1 cellular context compared by ENCODE assay signal in the genomic region with DNA sequence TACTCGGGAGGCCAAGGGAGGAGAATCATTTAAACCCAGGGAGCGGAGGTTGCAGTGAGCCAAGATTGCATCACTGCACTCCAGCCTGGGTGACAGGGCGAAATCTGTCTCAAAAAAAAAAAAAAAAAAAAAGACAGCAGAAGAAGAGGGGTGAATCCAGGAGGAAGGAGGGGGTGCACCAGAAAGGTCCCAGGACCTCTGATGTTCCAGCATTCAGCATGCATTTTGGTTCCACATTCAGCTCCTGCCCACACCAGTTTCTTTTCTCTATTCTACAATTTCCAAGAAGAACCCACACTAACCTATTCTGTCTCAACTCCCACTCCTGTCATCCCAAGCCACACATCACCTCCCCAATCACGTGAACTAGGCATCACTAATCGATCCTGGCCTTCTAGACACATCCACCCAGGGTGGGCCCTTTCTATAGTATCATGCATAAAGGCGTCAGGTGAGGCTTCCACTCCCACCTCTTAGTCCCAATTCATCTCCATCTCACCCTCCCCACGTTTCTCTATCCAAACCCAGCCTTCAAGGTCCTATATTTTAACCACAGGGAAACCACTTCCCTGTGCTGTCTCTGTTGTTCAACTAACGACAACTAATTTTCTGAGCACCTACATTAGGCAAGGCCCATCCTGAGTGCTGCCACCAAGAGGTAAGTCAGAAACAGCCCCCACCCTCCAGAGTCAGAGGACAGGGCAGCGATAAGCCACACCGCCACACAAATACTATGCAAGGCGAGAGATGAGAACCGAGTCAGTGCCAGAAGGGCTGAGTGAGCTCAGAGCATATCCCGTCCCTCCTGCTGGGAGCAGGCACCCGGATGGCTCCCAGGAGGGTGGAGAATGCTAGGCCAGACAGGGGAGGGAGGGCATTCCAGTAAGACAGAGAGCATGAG.
TF ChIP-seq lines count a peak whose summit lies in the region.

No MANE protein-coding gene starts in this region.

TF ChIP-seq in HepG2, 621 proteins besides CTCF, POLR2A, EP300 and RAD21 (continued from another document and continues in another):
- TF ChIP-seq, protein P1, sequence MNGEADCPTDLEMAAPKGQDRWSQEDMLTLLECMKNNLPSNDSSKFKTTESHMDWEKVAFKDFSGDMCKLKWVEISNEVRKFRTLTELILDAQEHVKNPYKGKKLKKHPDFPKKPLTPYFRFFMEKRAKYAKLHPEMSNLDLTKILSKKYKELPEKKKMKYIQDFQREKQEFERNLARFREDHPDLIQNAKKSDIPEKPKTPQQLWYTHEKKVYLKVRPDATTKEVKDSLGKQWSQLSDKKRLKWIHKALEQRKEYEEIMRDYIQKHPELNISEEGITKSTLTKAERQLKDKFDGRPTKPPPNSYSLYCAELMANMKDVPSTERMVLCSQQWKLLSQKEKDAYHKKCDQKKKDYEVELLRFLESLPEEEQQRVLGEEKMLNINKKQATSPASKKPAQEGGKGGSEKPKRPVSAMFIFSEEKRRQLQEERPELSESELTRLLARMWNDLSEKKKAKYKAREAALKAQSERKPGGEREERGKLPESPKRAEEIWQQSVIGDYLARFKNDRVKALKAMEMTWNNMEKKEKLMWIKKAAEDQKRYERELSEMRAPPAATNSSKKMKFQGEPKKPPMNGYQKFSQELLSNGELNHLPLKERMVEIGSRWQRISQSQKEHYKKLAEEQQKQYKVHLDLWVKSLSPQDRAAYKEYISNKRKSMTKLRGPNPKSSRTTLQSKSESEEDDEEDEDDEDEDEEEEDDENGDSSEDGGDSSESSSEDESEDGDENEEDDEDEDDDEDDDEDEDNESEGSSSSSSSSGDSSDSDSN (CRISPR knock-in tag; IDR thresholded peaks at IDR 0.05) = peak; percentile 70
- TF ChIP-seq ZFY (CRISPR knock-in tag; IDR thresholded peaks at IDR 0.05) (peak; percentile 39; the same call in 1 of the 2 replicates), ZNF121 (CRISPR knock-in tag; IDR thresholded peaks at IDR 0.05) (peak; percentile 92), ZEB1 (IDR thresholded peaks at IDR 0.05; ENCODE audit: insufficient replicate concordance, low read depth) (no peak), ZMYM3 (CRISPR knock-in tag; IDR thresholded peaks at IDR 0.05) (peak; percentile 74), GATAD2A (CRISPR knock-in tag; IDR thresholded peaks at IDR 0.05) (peak; percentile 67), MAZ (IDR thresholded peaks at IDR 0.05; ENCODE audit: borderline replicate concordance, low read depth, low read length) (peak; percentile 74; the same call in 1 of the 2 replicates), MAZ (CRISPR knock-in tag; IDR thresholded peaks at IDR 0.05; ENCODE audit: low read depth) (0 out of 2 replicates have a peak, but pooled peaks have one; percentile 38), FOXC1 (CRISPR knock-in tag; IDR thresholded peaks at IDR 0.05; ENCODE audit: borderline replicate concordance) (0 out of 2 replicates have a peak, but pooled peaks have one; percentile 38), MEF2D (CRISPR knock-in tag; IDR thresholded peaks at IDR 0.05) (0 out of 2 replicates have a peak, but pooled peaks have one; percentile 19), TARDBP (CRISPR knock-in tag; IDR thresholded peaks at IDR 0.05) (no peak), MED1 (CRISPR knock-in tag; IDR thresholded peaks at IDR 0.05) (no peak), BHLHE40 (IDR thresholded peaks at IDR 0.05; ENCODE audit: low read length) (peak; percentile 46; the same call in 1 of the 2 replicates), ZBTB7B (CRISPR knock-in tag; IDR thresholded peaks at IDR 0.05) (0 out of 2 replicates have a peak, but pooled peaks have one; percentile 26), NFKBIZ (CRISPR knock-in tag; IDR thresholded peaks at IDR 0.05) (no peak), PCBP2 (optimal IDR thresholded peaks at IDR 0.05; ENCODE audit: low read depth, low read length, poor library complexity, severe bottlenecking) (no peak), ASH2L (IDR thresholded peaks at IDR 0.05; ENCODE audit: insufficient read length, low read depth, low read length) (peak; percentile 29), ZNF790 (CRISPR knock-in tag; IDR thresholded peaks at IDR 0.05; ENCODE audit: borderline replicate concordance) (no peak), ZNF766 (CRISPR knock-in tag; IDR thresholded peaks at IDR 0.05; ENCODE audit: borderline replicate concordance) (no peak), ZNF724P (CRISPR knock-in tag; IDR thresholded peaks at IDR 0.05; ENCODE audit: borderline replicate concordance) (0 out of 2 replicates have a peak, but pooled peaks have one; percentile 1), ZNF3 (CRISPR knock-in tag; IDR thresholded peaks at IDR 0.05) (peak; percentile 88), ZMYM4 (CRISPR knock-in tag; IDR thresholded peaks at IDR 0.05) (peak; percentile 31; the same call in 1 of the 2 replicates), HDAC2 (CRISPR knock-in tag; IDR thresholded peaks at IDR 0.05) (0 out of 2 replicates have a peak, but pooled peaks have one; percentile 22), ZNF225 (CRISPR knock-in tag; IDR thresholded peaks at IDR 0.05) (0 out of 2 replicates have a peak, but pooled peaks have one; percentile 50)
- TF ChIP-seq, protein P2, sequence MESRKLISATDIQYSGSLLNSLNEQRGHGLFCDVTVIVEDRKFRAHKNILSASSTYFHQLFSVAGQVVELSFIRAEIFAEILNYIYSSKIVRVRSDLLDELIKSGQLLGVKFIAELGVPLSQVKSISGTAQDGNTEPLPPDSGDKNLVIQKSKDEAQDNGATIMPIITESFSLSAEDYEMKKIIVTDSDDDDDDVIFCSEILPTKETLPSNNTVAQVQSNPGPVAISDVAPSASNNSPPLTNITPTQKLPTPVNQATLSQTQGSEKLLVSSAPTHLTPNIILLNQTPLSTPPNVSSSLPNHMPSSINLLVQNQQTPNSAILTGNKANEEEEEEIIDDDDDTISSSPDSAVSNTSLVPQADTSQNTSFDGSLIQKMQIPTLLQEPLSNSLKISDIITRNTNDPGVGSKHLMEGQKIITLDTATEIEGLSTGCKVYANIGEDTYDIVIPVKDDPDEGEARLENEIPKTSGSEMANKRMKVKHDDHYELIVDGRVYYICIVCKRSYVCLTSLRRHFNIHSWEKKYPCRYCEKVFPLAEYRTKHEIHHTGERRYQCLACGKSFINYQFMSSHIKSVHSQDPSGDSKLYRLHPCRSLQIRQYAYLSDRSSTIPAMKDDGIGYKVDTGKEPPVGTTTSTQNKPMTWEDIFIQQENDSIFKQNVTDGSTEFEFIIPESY (CRISPR knock-in tag; IDR thresholded peaks at IDR 0.05) = 0 out of 2 replicates have a peak, but pooled peaks have one; percentile 7
- TF ChIP-seq, protein P3, sequence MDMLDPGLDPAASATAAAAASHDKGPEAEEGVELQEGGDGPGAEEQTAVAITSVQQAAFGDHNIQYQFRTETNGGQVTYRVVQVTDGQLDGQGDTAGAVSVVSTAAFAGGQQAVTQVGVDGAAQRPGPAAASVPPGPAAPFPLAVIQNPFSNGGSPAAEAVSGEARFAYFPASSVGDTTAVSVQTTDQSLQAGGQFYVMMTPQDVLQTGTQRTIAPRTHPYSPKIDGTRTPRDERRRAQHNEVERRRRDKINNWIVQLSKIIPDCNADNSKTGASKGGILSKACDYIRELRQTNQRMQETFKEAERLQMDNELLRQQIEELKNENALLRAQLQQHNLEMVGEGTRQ (IDR thresholded peaks at IDR 0.05; ENCODE audit: low read depth, low read length) = 0 out of 2 replicates have a peak, but pooled peaks have one; percentile 8
- TF ChIP-seq, protein P3 (CRISPR knock-in tag; IDR thresholded peaks at IDR 0.05; ENCODE audit: borderline replicate concordance) = no peak; the same call in 1 of the 2 replicates
- TF ChIP-seq, protein P4, sequence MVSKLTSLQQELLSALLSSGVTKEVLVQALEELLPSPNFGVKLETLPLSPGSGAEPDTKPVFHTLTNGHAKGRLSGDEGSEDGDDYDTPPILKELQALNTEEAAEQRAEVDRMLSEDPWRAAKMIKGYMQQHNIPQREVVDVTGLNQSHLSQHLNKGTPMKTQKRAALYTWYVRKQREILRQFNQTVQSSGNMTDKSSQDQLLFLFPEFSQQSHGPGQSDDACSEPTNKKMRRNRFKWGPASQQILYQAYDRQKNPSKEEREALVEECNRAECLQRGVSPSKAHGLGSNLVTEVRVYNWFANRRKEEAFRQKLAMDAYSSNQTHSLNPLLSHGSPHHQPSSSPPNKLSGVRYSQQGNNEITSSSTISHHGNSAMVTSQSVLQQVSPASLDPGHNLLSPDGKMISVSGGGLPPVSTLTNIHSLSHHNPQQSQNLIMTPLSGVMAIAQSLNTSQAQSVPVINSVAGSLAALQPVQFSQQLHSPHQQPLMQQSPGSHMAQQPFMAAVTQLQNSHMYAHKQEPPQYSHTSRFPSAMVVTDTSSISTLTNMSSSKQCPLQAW (CRISPR knock-in tag; IDR thresholded peaks at IDR 0.05) = peak; percentile 28; the same call in 1 of the 2 replicates
- TF ChIP-seq, protein P5, sequence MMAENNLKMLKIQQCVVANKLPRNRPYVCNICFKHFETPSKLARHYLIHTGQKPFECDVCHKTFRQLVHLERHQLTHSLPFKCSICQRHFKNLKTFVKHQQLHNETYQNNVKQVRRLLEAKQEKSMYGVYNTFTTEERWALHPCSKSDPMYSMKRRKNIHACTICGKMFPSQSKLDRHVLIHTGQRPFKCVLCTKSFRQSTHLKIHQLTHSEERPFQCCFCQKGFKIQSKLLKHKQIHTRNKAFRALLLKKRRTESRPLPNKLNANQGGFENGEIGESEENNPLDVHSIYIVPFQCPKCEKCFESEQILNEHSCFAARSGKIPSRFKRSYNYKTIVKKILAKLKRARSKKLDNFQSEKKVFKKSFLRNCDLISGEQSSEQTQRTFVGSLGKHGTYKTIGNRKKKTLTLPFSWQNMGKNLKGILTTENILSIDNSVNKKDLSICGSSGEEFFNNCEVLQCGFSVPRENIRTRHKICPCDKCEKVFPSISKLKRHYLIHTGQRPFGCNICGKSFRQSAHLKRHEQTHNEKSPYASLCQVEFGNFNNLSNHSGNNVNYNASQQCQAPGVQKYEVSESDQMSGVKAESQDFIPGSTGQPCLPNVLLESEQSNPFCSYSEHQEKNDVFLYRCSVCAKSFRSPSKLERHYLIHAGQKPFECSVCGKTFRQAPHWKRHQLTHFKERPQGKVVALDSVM (CRISPR knock-in tag; IDR thresholded peaks at IDR 0.05) = no peak
- TF ChIP-seq, protein P6, sequence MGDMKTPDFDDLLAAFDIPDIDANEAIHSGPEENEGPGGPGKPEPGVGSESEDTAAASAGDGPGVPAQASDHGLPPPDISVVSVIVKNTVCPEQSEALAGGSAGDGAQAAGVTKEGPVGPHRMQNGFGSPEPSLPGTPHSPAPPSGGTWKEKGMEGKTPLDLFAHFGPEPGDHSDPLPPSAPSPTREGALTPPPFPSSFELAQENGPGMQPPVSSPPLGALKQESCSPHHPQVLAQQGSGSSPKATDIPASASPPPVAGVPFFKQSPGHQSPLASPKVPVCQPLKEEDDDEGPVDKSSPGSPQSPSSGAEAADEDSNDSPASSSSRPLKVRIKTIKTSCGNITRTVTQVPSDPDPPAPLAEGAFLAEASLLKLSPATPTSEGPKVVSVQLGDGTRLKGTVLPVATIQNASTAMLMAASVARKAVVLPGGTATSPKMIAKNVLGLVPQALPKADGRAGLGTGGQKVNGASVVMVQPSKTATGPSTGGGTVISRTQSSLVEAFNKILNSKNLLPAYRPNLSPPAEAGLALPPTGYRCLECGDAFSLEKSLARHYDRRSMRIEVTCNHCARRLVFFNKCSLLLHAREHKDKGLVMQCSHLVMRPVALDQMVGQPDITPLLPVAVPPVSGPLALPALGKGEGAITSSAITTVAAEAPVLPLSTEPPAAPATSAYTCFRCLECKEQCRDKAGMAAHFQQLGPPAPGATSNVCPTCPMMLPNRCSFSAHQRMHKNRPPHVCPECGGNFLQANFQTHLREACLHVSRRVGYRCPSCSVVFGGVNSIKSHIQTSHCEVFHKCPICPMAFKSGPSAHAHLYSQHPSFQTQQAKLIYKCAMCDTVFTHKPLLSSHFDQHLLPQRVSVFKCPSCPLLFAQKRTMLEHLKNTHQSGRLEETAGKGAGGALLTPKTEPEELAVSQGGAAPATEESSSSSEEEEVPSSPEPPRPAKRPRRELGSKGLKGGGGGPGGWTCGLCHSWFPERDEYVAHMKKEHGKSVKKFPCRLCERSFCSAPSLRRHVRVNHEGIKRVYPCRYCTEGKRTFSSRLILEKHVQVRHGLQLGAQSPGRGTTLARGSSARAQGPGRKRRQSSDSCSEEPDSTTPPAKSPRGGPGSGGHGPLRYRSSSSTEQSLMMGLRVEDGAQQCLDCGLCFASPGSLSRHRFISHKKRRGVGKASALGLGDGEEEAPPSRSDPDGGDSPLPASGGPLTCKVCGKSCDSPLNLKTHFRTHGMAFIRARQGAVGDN (CRISPR knock-in tag; IDR thresholded peaks at IDR 0.05) = peak; percentile 44
- TF ChIP-seq, protein P7, sequence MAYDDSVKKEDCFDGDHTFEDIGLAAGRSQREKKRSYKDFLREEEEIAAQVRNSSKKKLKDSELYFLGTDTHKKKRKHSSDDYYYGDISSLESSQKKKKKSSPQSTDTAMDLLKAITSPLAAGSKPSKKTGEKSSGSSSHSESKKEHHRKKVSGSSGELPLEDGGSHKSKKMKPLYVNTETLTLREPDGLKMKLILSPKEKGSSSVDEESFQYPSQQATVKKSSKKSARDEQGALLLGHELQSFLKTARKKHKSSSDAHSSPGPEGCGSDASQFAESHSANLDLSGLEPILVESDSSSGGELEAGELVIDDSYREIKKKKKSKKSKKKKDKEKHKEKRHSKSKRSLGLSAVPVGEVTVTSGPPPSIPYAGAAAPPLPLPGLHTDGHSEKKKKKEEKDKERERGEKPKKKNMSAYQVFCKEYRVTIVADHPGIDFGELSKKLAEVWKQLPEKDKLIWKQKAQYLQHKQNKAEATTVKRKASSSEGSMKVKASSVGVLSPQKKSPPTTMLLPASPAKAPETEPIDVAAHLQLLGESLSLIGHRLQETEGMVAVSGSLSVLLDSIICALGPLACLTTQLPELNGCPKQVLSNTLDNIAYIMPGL (CRISPR knock-in tag; IDR thresholded peaks at IDR 0.05; ENCODE audit: borderline replicate concordance in 1 of 2, low read depth in 1 of 2) = peak in 1 of 2 experiments; percentile 30; a peak in 1 of 4 replicates
- TF ChIP-seq, protein P8, sequence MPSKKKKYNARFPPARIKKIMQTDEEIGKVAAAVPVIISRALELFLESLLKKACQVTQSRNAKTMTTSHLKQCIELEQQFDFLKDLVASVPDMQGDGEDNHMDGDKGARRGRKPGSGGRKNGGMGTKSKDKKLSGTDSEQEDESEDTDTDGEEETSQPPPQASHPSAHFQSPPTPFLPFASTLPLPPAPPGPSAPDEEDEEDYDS (CRISPR knock-in tag; IDR thresholded peaks at IDR 0.05) = 0 out of 2 replicates have a peak, but pooled peaks have one; percentile 16
